In genomic region chr10:119103687-119104652, GRCh38 we compare ENCODE assay signal across 8 cellular contexts. TPM values are rescaled to one million over a fixed set of nuclear protein-coding genes. Genes with fewer than 3 reads are reported as not detected.
DNase-seq lines count a peak whose midpoint lies in the region; ATAC-seq, FAIRE-seq and TF ChIP-seq lines count a peak whose summit lies in the region.

Gene DENND10, plus strand, starts transcription at chr10:119104113. Its CDS starts 30 bp downstream, at chr10:119104143.

- intact Hi-C loops in HepG2 (cut with micrococcal nuclease; ENCODE audit: unreplicated experiment), result no loop called here

- peak; percentile 50; the same call in 1 of the 2 replicates for TF ChIP-seq RAD21 in HepG2 (CRISPR knock-in tag; IDR thresholded peaks at IDR 0.05)

- TF ChIP-seq EP300 in HepG2 (IDR thresholded peaks at IDR 0.05; ENCODE audit: low read depth in 2 of 2, low read length in 2 of 2), result no peak
- no peak for TF ChIP-seq EP300 in HepG2 (CRISPR knock-in tag; IDR thresholded peaks at IDR 0.05; ENCODE audit: borderline replicate concordance)

- WGBS in HepG2 (ENCODE audit: low lambda C conversion rate), result 24% methylated on average over 7 of the region's 98 CpGs

- in situ Hi-C loops in HepG2 (cut with HindIII; ENCODE audit: extremely low pct_ligation_motif_present, low pct_unique_long_range_greater_than_20kb), result no loop called here

- ATAC-seq in HG02642 (IDR thresholded peaks at IDR 0.05; ENCODE audit: poor library complexity, unreplicated experiment) (peak; percentile 86), HepG2 (peak; percentile 86)

- H3K27ac ChIP-seq in HepG2 (ENCODE audit: extremely low read length, insufficient read depth, low read length), result peak within 1 kb of the TSS; percentile 63

- peaks cover 16% of the 10 kb centered on the region for H3K79me2 ChIP-seq in HepG2 (ENCODE audit: insufficient read depth, low read length)

- DNase-seq in NCI-H2196 (lab: John Stamatoyannopoulos, UW; ENCODE audit: unreplicated experiment), result peak; percentile 42
- no peak for DNase-seq in NCI-H2196 treated with DMSO at 0.1 percent for 48 hours (lab: John Stamatoyannopoulos, UW; ENCODE audit: unreplicated experiment)
- peak; percentile 15 to 48 for DNase-seq in NCI-H1930 (lab: John Stamatoyannopoulos, UW)
- DNase-seq in activated CD4-positive, alpha-beta T cell treated with anti-CD3 and anti-CD28 coated beads, Interleukin-2, amount 50 U/mL, for 1 hour, result peak; percentile 71
- peak; percentile 92 for DNase-seq in dermis blood vessel endothelial cell
- DNase-seq in HepG2 (ENCODE audit: low spot score), result no peak
- peak; percentile 65 for DNase-seq in stimulated activated CD4-positive, alpha-beta T cell treated with anti-CD3 and anti-CD28 coated beads, Interleukin-2, amount 100 ng/mL, for 4 hours (ENCODE audit: low read depth)

- H3K36me3 ChIP-seq in HepG2 (replicated peaks in 1 of 2; ENCODE audit: control insufficient read depth in 1 of 2, insufficient read depth in 2 of 2, low read length in 2 of 2), result no peaks in the 10 kb centered on the region

- BruUV-seq in HepG2 (replicated peaks; lab: Mats Ljungman, UMichigan), result no TSS peak

- H3K27me3 ChIP-seq in HepG2 (ENCODE audit: control insufficient read depth in 1 of 2, insufficient read depth in 2 of 2, low read length in 2 of 2), result no peaks in the 10 kb centered on the region

- peak within 1 kb of the TSS; percentile 80 for H3K9ac ChIP-seq in HepG2 (ENCODE audit: insufficient read depth, low read depth, low read length)

- no peaks in the 10 kb centered on the region for H4K20me1 ChIP-seq in HepG2 (ENCODE audit: insufficient read depth, low read length)

- TF ChIP-seq CTCF in HepG2 (CRISPR knock-in tag; IDR thresholded peaks at IDR 0.05), result no peak

- FAIRE-seq in HepG2 (lab: Jason Lieb, UNC), result no peak

- H3K4me3 ChIP-seq in HepG2 (replicated peaks in 1 of 3; ENCODE audit: insufficient read depth in 1 of 3, low read depth in 2 of 3, low read length in 3 of 3), result peak within 1 kb of the TSS; percentile 70 to 92 (median 83)

- CTCF ChIA-PET in HepG2 (lab: Yijun Ruan, JAX; ENCODE audit: low intra/inter-chr PET ratio, low total read pairs), result no interaction called here

- no peaks in the 10 kb centered on the region for H3K9me3 ChIP-seq in HepG2 (ENCODE audit: low read length)

- peak; percentile 87 to 98 for TF ChIP-seq POLR2A in HepG2 (IDR thresholded peaks at IDR 0.05; ENCODE audit: insufficient read depth in 1 of 2, low read depth in 2 of 2, low read length in 2 of 2)

- H2AFZ ChIP-seq in HepG2 (ENCODE audit: low read length), result no peak within 1 kb of the TSS

- H3K4me2 ChIP-seq in HepG2 (ENCODE audit: low read depth, low read length), result peak within 1 kb of the TSS; percentile 89

- POLR2A ChIA-PET in HepG2 (lab: Yijun Ruan, JAX), result interaction anchor here (0.6 to 4.1 kb wide), 9 partner anchors 10 to 167 kb away, joined by 3 to 106 read pairs (median 5); partner anchors contain the start of genes EIF3A, GRK5 and SFXN4

- H3K4me1 ChIP-seq in HepG2 (ENCODE audit: insufficient read depth, low read length), result peaks cover 56% of the 10 kb centered on the region

TF ChIP-seq in HepG2, 621 proteins besides CTCF, POLR2A, EP300 and RAD21 (continues in another document):
- TF ChIP-seq ATF2 (CRISPR knock-in tag; IDR thresholded peaks at IDR 0.05) (no peak), PRMT3 (CRISPR knock-in tag; IDR thresholded peaks at IDR 0.05; ENCODE audit: borderline replicate concordance, low read depth) (no peak), ZNF720 (CRISPR knock-in tag; IDR thresholded peaks at IDR 0.05) (no peak), MAFK (conservative IDR thresholded peaks at IDR 0.05 in 1 of 2, IDR thresholded peaks at IDR 0.05 in 1 of 2; ENCODE audit: low read length in 2 of 2) (no peak), ZBTB1 (CRISPR knock-in tag; IDR thresholded peaks at IDR 0.05; ENCODE audit: borderline replicate concordance) (no peak), ATM (IDR thresholded peaks at IDR 0.05; ENCODE audit: borderline replicate concordance) (no peak), CHD4 (IDR thresholded peaks at IDR 0.05; ENCODE audit: borderline replicate concordance, low read length) (no peak), ZNF276 (CRISPR knock-in tag; IDR thresholded peaks at IDR 0.05; ENCODE audit: low read depth) (0 out of 2 replicates have a peak, but pooled peaks have one; percentile 1), ZNF737 (CRISPR knock-in tag; IDR thresholded peaks at IDR 0.05; ENCODE audit: borderline replicate concordance) (no peak), ASH2L (IDR thresholded peaks at IDR 0.05; ENCODE audit: insufficient read length, low read depth, low read length) (peak; percentile 10)

RNA-seq across cellular contexts. Expression of gene DENND10, which starts in this region (rescaled TPM):
- 59.2 and 65.9 TPM in 2 replicates for total RNA-seq in dermis blood vessel endothelial cell
- total RNA-seq in HepG2 (2016; rRNA removed; fragmentation: Illumina TruSeq; extraction: Trizol), result 43.7 and 55.1 TPM in 2 replicates
- 60.9 and 63.9 TPM in 2 replicates for total RNA-seq in HepG2 (2016; cell fraction: cytosol; rRNA removed; fragmentation: Illumina TruSeq; extraction: Trizol; ENCODE audit: low read depth)
- 41.2 and 59.1 TPM in 2 replicates for total RNA-seq in HepG2 (2016; cell fraction: insoluble cytoplasmic fraction; rRNA removed; fragmentation: Illumina TruSeq; extraction: Trizol)
- total RNA-seq in HepG2 (2016; cell fraction: membrane; rRNA removed; fragmentation: Illumina TruSeq; extraction: Trizol), result 60.7 and 62.3 TPM in 2 replicates
- 30.6 and 33.8 TPM in 2 replicates for total RNA-seq in HepG2 (2016; cell fraction: nucleus; rRNA removed; fragmentation: Illumina TruSeq; extraction: Trizol)
- polyA plus RNA-seq in HepG2 (2011; rRNA removed), result 75.9 and 78.8 TPM in 2 replicates
- 55.4 and 68.0 TPM in 2 replicates for polyA plus RNA-seq in HepG2 (2011; cell fraction: cytosol; rRNA removed)
- polyA plus RNA-seq in HepG2 (2011; cell fraction: nucleus; rRNA removed), result 53.4 and 62.1 TPM in 2 replicates
- 48.6 and 60.7 TPM in 2 replicates for polyA plus RNA-seq in HepG2 (2012)
- 54.2 and 68.0 TPM in 2 replicates for polyA plus RNA-seq in HepG2 (2016; cell fraction: cytosol; fragmentation: Illumina TruSeq; extraction: Trizol; ENCODE audit: low read depth)
- 52.2 and 53.2 TPM in 2 replicates for polyA plus RNA-seq in HepG2 (2016; cell fraction: insoluble cytoplasmic fraction; fragmentation: Illumina TruSeq; extraction: Trizol; ENCODE audit: low read depth)
- 44.9 and 45.7 TPM in 2 replicates for polyA plus RNA-seq in HepG2 (2016; cell fraction: membrane; fragmentation: Illumina TruSeq; extraction: Trizol; ENCODE audit: low read depth)
- 34.1 and 37.6 TPM in 2 replicates for polyA plus RNA-seq in HepG2 (2016; cell fraction: nucleus; fragmentation: Illumina TruSeq; extraction: Trizol; ENCODE audit: insufficient read depth, low read depth)
- 36.0 and 110 TPM in 2 replicates for polyA minus RNA-seq in HepG2 (2011; rRNA and poly(A)+ RNA removed; ENCODE audit: low replicate concordance)
- 38.8 and 41.4 TPM in 2 replicates for polyA minus RNA-seq in HepG2 (2011; cell fraction: cytosol; rRNA and poly(A)+ RNA removed)
- polyA minus RNA-seq in HepG2 (2011; cell fraction: nucleus; rRNA and poly(A)+ RNA removed), result 53.0 and 61.8 TPM in 2 replicates

Comparison
In these comparisons a context has a peak if more than half of its experiments do, and no peak if none do; other contexts are left out.
1. DNase-seq: peak in NCI-H2196 (single experiment), NCI-H1930 (2 of 2), activated CD4-positive, alpha-beta T cell treated with anti-CD3 and anti-CD28 coated beads, Interleukin-2, amount 50 U/mL, for 1 hour (single experiment), dermis blood vessel endothelial cell (single experiment) and stimulated activated CD4-positive, alpha-beta T cell treated with anti-CD3 and anti-CD28 coated beads, Interleukin-2, amount 100 ng/mL, for 4 hours (single experiment); none in NCI-H2196 treated with DMSO at 0.1 percent for 48 hours (single experiment) and HepG2 (single experiment).